ENCODE assay signal across 8 cellular contexts in genomic region chr1:234606731-234607090, GRCh38. TPM values are rescaled to one million over a fixed set of nuclear protein-coding genes. Genes with fewer than 3 reads are reported as not detected.
DNase-seq lines count a peak whose midpoint lies in the region; ATAC-seq and TF ChIP-seq lines count a peak whose summit lies in the region.

No MANE protein-coding gene starts in this region.

- H3K36me3 Mint-ChIP-seq in activated T-cell treated with anti-CD3 and anti-CD28 coated beads, Interleukin-2, amount 50 U/mL, for 72 hours (ENCODE audit: insufficient read depth in 2 of 2): peaks cover 37 to 51% of the 10 kb centered on the region in 2 donors

- H3K4me1 ChIP-seq in liver (ENCODE audit: control insufficient read depth in 4 of 4, insufficient read depth in 4 of 4, low read length in 3 of 4) (peaks cover 1 to 40% (median 16%) of the 10 kb centered on the region in 4 donors), tibial artery (peaks cover 0 to 41% (median 24%) of the 10 kb centered on the region in 4 donors)

- H3K9me3 ChIP-seq in liver (ENCODE audit: control insufficient read depth in 4 of 4, low read length in 3 of 4) (no peaks in the 10 kb centered on the region), tibial artery (no peaks in the 10 kb centered on the region)

- H3K4me1 Mint-ChIP-seq in activated T-cell treated with anti-CD3 and anti-CD28 coated beads, Interleukin-2, amount 50 U/mL, for 72 hours (ENCODE audit: low read depth): peaks cover 43% of the 10 kb centered on the region

- H3K27me3 ChIP-seq in liver (ENCODE audit: control insufficient read depth in 4 of 4, insufficient read depth in 4 of 4, low read length in 3 of 4) (no peaks in the 10 kb centered on the region), tibial artery (no peaks in the 10 kb centered on the region)

- TF ChIP-seq CTCF in liver (IDR thresholded peaks at IDR 0.05; ENCODE audit: low read depth, low read length, missing input control) (no peak), tibial artery (IDR thresholded peaks at IDR 0.05) (no peak)

- peak overlapping the region; percentile 75 to 98 (median 94) for H3K4me3 ChIP-seq in liver (ENCODE audit: low read depth in 1 of 3, low read length in 3 of 3)
- peak overlapping the region; percentile 75 to 94 for H3K4me3 ChIP-seq in tibial artery

- 1% methylated on average over 4 of the region's 4 CpGs for WGBS in adipose tissue, 3 donors
- 2% methylated on average over 4 of the region's 4 CpGs for WGBS in liver

- H3K9me3 Mint-ChIP-seq in activated T-cell treated with anti-CD3 and anti-CD28 coated beads, Interleukin-2, amount 50 U/mL, for 72 hours: no peaks in the 10 kb centered on the region

- no peak for ATAC-seq in activated T-cell treated with anti-CD3 and anti-CD28 coated beads, Interleukin-2, amount 50 U/mL, for 72 hours (replicated peaks in 1 of 2)
- ATAC-seq in GM21737 (IDR thresholded peaks at IDR 0.05; ENCODE audit: unreplicated experiment): no peak

- no peak for TF ChIP-seq RAD21 in liver (IDR thresholded peaks at IDR 0.05)

- DNase-seq in activated T-cell treated with anti-CD3 and anti-CD28 coated beads, Interleukin-2, amount 50 U/mL, for 72 hours: no peak
- no peak for DNase-seq in activated T-cell treated with anti-CD3 and anti-CD28 coated beads, Interleukin-2, amount 50 U/mL, for 48 hours
- DNase-seq in tibial artery (no peak), AG20443 (ENCODE audit: low spot score) (no peak), DMS53 (lab: John Stamatoyannopoulos, UW) (no peak)

- peak overlapping the region; percentile 94 for H3K27ac Mint-ChIP-seq in activated T-cell treated with anti-CD3 and anti-CD28 coated beads, Interleukin-2, amount 50 U/mL, for 72 hours

- peak overlapping the region; percentile 99 to 100 for H3K9ac ChIP-seq in liver (ENCODE audit: low read depth in 1 of 2, low read length in 2 of 2)

- peaks cover 0 to 11% (median under 1%) of the 10 kb centered on the region in 4 donors for H3K36me3 ChIP-seq in liver (ENCODE audit: control insufficient read depth in 4 of 4, insufficient read depth in 3 of 4, low read depth in 1 of 4, low read length in 3 of 4)
- H3K36me3 ChIP-seq in tibial artery: peaks cover 22 to 31% (median 28%) of the 10 kb centered on the region in 3 donors

- H3K27me3 Mint-ChIP-seq in activated T-cell treated with anti-CD3 and anti-CD28 coated beads, Interleukin-2, amount 50 U/mL, for 72 hours (ENCODE audit: low read depth): no peaks in the 10 kb centered on the region

- intact Hi-C loops in tibial artery (cut with DNase I; ENCODE audit: low total_unique reads): no loop called here

- H3K27ac ChIP-seq in adipose tissue (ENCODE audit: low read depth, low read length) (peak overlapping the region; percentile 42), liver (ENCODE audit: low read depth in 1 of 2, low read length in 2 of 2) (peak overlapping the region; percentile 97 to 100), tibial artery (peak overlapping the region; percentile 95 to 98)

- H3K4me3 Mint-ChIP-seq in activated T-cell treated with anti-CD3 and anti-CD28 coated beads, Interleukin-2, amount 50 U/mL, for 72 hours: peak overlapping the region; percentile 82 to 97

TF ChIP-seq in liver, 16 proteins besides CTCF, POLR2A, EP300 and RAD21:
- TF ChIP-seq FOXA1 (IDR thresholded peaks at IDR 0.05): no peak
- no peak for TF ChIP-seq HNF4A (conservative IDR thresholded peaks at IDR 0.05)
- no peak for TF ChIP-seq JUND (IDR thresholded peaks at IDR 0.05)
- TF ChIP-seq SP1 (IDR thresholded peaks at IDR 0.05): no peak
- no peak for TF ChIP-seq REST (IDR thresholded peaks at IDR 0.05)
- no peak for TF ChIP-seq EGR1 (IDR thresholded peaks at IDR 0.05; ENCODE audit: low read depth in 2 of 2)
- no peak for TF ChIP-seq RXRA (IDR thresholded peaks at IDR 0.05)
- no peak for TF ChIP-seq ZBTB33 (IDR thresholded peaks at IDR 0.05)
- TF ChIP-seq GABPA (IDR thresholded peaks at IDR 0.05 in 1 of 2, conservative IDR thresholded peaks at IDR 0.05 in 1 of 2): no peak
- TF ChIP-seq HNF4G (IDR thresholded peaks at IDR 0.05): no peak
- TF ChIP-seq TAF1 (conservative IDR thresholded peaks at IDR 0.05): no peak
- TF ChIP-seq NR2F2 (IDR thresholded peaks at IDR 0.05): no peak
- TF ChIP-seq YY1 (IDR thresholded peaks at IDR 0.05): no peak
- TF ChIP-seq ATF3 (IDR thresholded peaks at IDR 0.05): no peak
- TF ChIP-seq FOXA2 (IDR thresholded peaks at IDR 0.05): no peak
- TF ChIP-seq MAX (IDR thresholded peaks at IDR 0.05): no peak

RNA-seq across cellular contexts. Expression of gene IRF2BP2, which starts 3.3 kb away (rescaled TPM):
- total RNA-seq in activated T-cell treated with anti-CD3 and anti-CD28 coated beads, Interleukin-2, amount 50 U/mL, for 72 hours: 100 to 1,000 TPM; 238 to 283 TPM
- polyA plus RNA-seq in adipose tissue (100 to 1,000 TPM in 1 of 3 donors, 10 to 100 TPM in 2; 51.2 to 135 (median 51.5) TPM), liver (10 to 100 TPM; 22.2 to 39.3 TPM)
- total RNA-seq in liver: 10 to 100 TPM; 31.5 to 48.2 TPM

Comparison
In these comparisons a context has a peak if more than half of its experiments do, and no peak if none do; other contexts are left out.
1. H3K27ac ChIP-seq: peak in every context shown above with its lines; median percentile 98 in liver; 96 in tibial artery; 42 in adipose tissue.
2. RNA of gene IRF2BP2, which starts 3.3 kb away (total RNA-seq): 238 to 283 TPM in activated T-cell treated with anti-CD3 and anti-CD28 coated beads, Interleukin-2, amount 50 U/mL, for 72 hours; 31.5 to 48.2 TPM in liver; every median in the first group is over 4 times any median in the second.